23 cellular contexts compared by ENCODE assay signal in the genomic region with DNA sequence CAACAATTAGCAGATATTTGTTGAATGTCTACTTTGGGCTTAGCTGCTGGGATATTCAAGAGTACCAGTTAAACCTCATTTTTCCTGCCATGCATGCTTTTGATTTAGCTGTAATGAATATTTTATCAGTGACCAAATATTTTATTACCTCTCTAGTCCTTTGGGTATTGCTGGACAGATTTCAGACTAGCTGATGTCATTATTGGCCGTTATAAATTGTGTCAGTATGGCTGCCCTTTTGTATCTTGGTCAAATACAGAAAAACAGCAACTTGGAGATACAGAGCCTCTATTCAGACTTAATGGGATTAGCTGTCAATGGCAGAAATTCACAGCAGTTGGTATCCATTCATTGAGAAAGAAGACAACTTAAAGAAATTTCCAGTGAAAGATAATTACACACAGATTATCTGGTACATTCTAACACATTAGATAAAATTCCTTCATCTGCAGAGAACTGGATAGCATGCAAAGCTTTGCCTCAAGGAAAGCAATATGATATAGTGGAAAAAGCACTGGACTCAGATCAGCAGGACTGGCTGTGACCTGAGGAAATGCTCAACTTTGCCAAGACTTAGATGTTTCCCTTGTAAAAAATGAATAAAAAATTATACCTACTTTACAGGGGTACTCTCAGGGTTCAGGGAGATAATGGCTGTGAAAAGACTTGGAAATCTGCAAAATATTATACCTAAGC. TPM values are rescaled to one million over a fixed set of nuclear protein-coding genes. Genes with fewer than 3 reads are reported as not detected.
"Had no signal": no experiment of that assay in that cellular context is flagged by ENCODE, and none has a peak within 500 bp of the region (broad histone marks: within the 10 kb centered on the region; RNA-seq: fewer than 3 reads in every experiment).

No MANE protein-coding gene starts in this region.

- H3K9me3 ChIP-seq: esophagus squamous epithelium, heart left ventricle, pancreas, psoas muscle, sigmoid colon, stomach, thoracic aorta, transverse colon had no signal

- H3K27me3 ChIP-seq: esophagus squamous epithelium, heart left ventricle, pancreas, sigmoid colon, stomach, transverse colon had no signal

- H3K27ac Mint-ChIP-seq: natural killer cell had no signal

- H3K36me3 Mint-ChIP-seq: natural killer cell had no signal

- H3K4me3 ChIP-seq: esophagus squamous epithelium, heart left ventricle, pancreas, psoas muscle, sigmoid colon, skin epidermis, stomach, thoracic aorta, transverse colon had no signal

- H3K36me3 ChIP-seq: esophagus squamous epithelium, heart left ventricle, pancreas, sigmoid colon, stomach, thoracic aorta, transverse colon had no signal

- H3K4me1 Mint-ChIP-seq: natural killer cell had no signal

- H3K4me1 ChIP-seq: esophagus squamous epithelium, foreskin keratinocyte, pancreas, psoas muscle, sigmoid colon, stomach, transverse colon had no signal

- ATAC-seq: foreskin keratinocyte, left colon, natural killer cell, psoas muscle had no signal

- H3K27ac ChIP-seq: esophagus squamous epithelium, foreskin keratinocyte, heart left ventricle, pancreas, psoas muscle, sigmoid colon, skin epidermis, stomach, thoracic aorta, transverse colon had no signal

- DNase-seq: cerebellar nuclear complex; dermis blood vessel endothelial cell; esophagus squamous epithelium; foreskin keratinocyte; heart left ventricle; hippocampal formation; left colon; mammary epithelial cell; natural killer cell; occipital lobe; pancreas; psoas muscle; retina; sigmoid colon; stimulated activated naive CD4-positive, alpha-beta T cell; stomach; substantia nigra; transverse colon had no signal

- H3K9me3 Mint-ChIP-seq: natural killer cell had no signal

- H3K4me3 Mint-ChIP-seq: natural killer cell had no signal

RNA-seq across cellular contexts. Expression of a gene that starts 20.8 kb away (rescaled TPM):
- total RNA-seq: dermis blood vessel endothelial cell, epithelial cell of proximal tubule, foreskin keratinocyte, glomerular endothelial cell, kidney epithelial cell, left colon, mammary epithelial cell, natural killer cell had no signal
- polyA plus RNA-seq: foreskin keratinocyte, mammary epithelial cell, stomach had no signal
